Comparison of ENCODE assay signal across 9 cellular contexts in the genomic region with DNA sequence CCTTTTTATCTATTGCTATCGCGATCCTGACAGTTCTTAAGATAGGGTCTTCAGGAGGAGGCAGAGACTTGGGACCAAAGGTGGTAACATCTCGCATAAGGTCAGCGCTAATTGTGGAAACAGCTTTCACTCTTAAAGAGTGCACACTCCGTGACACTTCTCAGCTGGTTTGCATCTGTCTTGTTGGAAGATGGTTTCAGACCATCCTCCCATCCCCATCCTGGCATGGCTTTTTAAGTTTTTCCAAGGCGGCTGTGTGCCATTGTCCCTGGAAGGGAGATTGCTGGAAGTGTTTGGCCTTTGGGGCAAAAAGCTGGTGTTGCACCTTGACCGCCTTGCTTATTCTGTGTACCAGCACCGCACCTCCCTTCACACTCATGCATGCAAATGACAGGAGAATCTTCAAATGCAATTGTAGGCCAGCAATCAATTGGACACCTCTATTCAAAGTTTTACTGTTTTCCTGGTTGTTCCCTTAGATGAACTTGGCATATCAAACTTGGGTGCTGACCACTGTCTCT. TPM values are rescaled to one million over a fixed set of nuclear protein-coding genes. Genes with fewer than 3 reads are reported as not detected.
DNase-seq lines count a peak whose midpoint lies in the region; ATAC-seq lines count a peak whose summit lies in the region.
"Had no signal": no experiment of that assay in that cellular context is flagged by ENCODE, and none has a peak within 500 bp of the region (broad histone marks: within the 10 kb centered on the region; RNA-seq: fewer than 3 reads in every experiment).

No MANE protein-coding gene starts in this region.

- ATAC-seq in GM19035 (IDR thresholded peaks at IDR 0.05; ENCODE audit: unreplicated experiment), result no peak

- H3K9me3 Mint-ChIP-seq in activated T-helper 1 cell treated with anti-CD3 and anti-CD28 coated beads, Interleukin-12 subunit alpha, Interleukin-12 subunit beta, Interleukin-2, Interleukin-4 antibody, amounts not matched to agents 30 ng/mL and 10 ng/mL and 1 ng/mL, durations not matched to agents 14 hours and 24 hours and 36 hours, result no peaks in the 10 kb centered on the region
- no peaks in the 10 kb centered on the region for H3K9me3 Mint-ChIP-seq in immature natural killer cell

- H3K9me3 ChIP-seq in subcutaneous abdominal adipose tissue (ENCODE audit: control insufficient read depth in 5 of 5, low read length in 5 of 5), result no peaks in the 10 kb centered on the region

- intact Hi-C loops in activated T-helper 1 cell treated with anti-CD3 and anti-CD28 coated beads, Interleukin-12 subunit alpha, Interleukin-12 subunit beta, Interleukin-2, Interleukin-4 antibody, amounts not matched to agents 30 ng/mL and 10 ng/mL and 1 ng/mL, durations not matched to agents 14 hours and 24 hours and 36 hours (cut with micrococcal nuclease), result loop anchor here (5.0 kb wide), 1 partner anchor 614 kb away; the partner anchor contains the start of gene FBXO47

- peaks cover 48% of the 10 kb centered on the region for H3K4me1 Mint-ChIP-seq in activated T-helper 1 cell treated with anti-CD3 and anti-CD28 coated beads, Interleukin-12 subunit alpha, Interleukin-12 subunit beta, Interleukin-2, Interleukin-4 antibody, amounts not matched to agents 30 ng/mL and 10 ng/mL and 1 ng/mL, durations not matched to agents 14 hours and 24 hours and 36 hours (ENCODE audit: low read depth)
- peaks cover 32 to 42% of the 10 kb centered on the region in 2 donors for H3K4me1 Mint-ChIP-seq in immature natural killer cell

- H3K27me3 Mint-ChIP-seq in activated T-helper 1 cell treated with anti-CD3 and anti-CD28 coated beads, Interleukin-12 subunit alpha, Interleukin-12 subunit beta, Interleukin-2, Interleukin-4 antibody, amounts not matched to agents 30 ng/mL and 10 ng/mL and 1 ng/mL, durations not matched to agents 14 hours and 24 hours and 36 hours (ENCODE audit: insufficient read depth), result peaks cover 6% of the 10 kb centered on the region
- H3K27me3 Mint-ChIP-seq in immature natural killer cell (ENCODE audit: low read depth in 3 of 3), result peaks cover 0 to 4% (median 4%) of the 10 kb centered on the region in 3 donors

- no peaks in the 10 kb centered on the region for H3K36me3 ChIP-seq in subcutaneous abdominal adipose tissue (ENCODE audit: control insufficient read depth in 5 of 5, insufficient read depth in 5 of 5, low read length in 5 of 5)

- DNase-seq in NCI-H510A treated with DMSO at 0.1 percent for 48 hours (lab: John Stamatoyannopoulos, UW) (peak; percentile 54), NCI-H510A (lab: John Stamatoyannopoulos, UW) (no peak), immature natural killer cell (peak in 1 of 3 donors; percentile 5), medulla oblongata (ENCODE audit: extremely low spot score) (no peak), HuH-7.5 (ENCODE audit: low spot score) (no peak)
- no peak for DNase-seq in activated T-helper 1 cell treated with anti-CD3 and anti-CD28 coated beads, Interleukin-12 subunit alpha, Interleukin-12 subunit beta, Interleukin-2, Interleukin-4 antibody, amounts not matched to agents 30 ng/mL and 10 ng/mL and 1 ng/mL, durations not matched to agents 14 hours and 24 hours and 36 hours (ENCODE audit: low spot score)
- DNase-seq: NCI-H526 treated with DMSO at 0.1 percent for 48 hours had no signal

- no peaks in the 10 kb centered on the region for H3K27me3 ChIP-seq in subcutaneous abdominal adipose tissue (ENCODE audit: control insufficient read depth in 5 of 5, insufficient read depth in 4 of 5, low read length in 5 of 5)

- peak overlapping the region; percentile 71 to 88 (median 82) for H3K4me3 ChIP-seq in subcutaneous abdominal adipose tissue (ENCODE audit: low read depth in 1 of 5, low read length in 5 of 5)

- peak overlapping the region; percentile 50 for H3K27ac ChIP-seq in subcutaneous abdominal adipose tissue (ENCODE audit: low read depth, low read length)

- H3K27ac Mint-ChIP-seq in activated T-helper 1 cell treated with anti-CD3 and anti-CD28 coated beads, Interleukin-12 subunit alpha, Interleukin-12 subunit beta, Interleukin-2, Interleukin-4 antibody, amounts not matched to agents 30 ng/mL and 10 ng/mL and 1 ng/mL, durations not matched to agents 14 hours and 24 hours and 36 hours, result no peak overlapping the region
- H3K27ac Mint-ChIP-seq in immature natural killer cell, result peak overlapping the region; percentile 23 to 84 (median 70)

- peak overlapping the region; percentile 72 to 88 (median 83) for H3K9ac ChIP-seq in subcutaneous abdominal adipose tissue (ENCODE audit: low read length in 5 of 5)

- H3K4me3 Mint-ChIP-seq in activated T-helper 1 cell treated with anti-CD3 and anti-CD28 coated beads, Interleukin-12 subunit alpha, Interleukin-12 subunit beta, Interleukin-2, Interleukin-4 antibody, amounts not matched to agents 30 ng/mL and 10 ng/mL and 1 ng/mL, durations not matched to agents 14 hours and 24 hours and 36 hours, result peak overlapping the region; percentile 77
- H3K4me3 Mint-ChIP-seq in immature natural killer cell, result peak overlapping the region; percentile 84 to 87 (median 86)

- peaks cover 10% of the 10 kb centered on the region for H3K36me3 Mint-ChIP-seq in activated T-helper 1 cell treated with anti-CD3 and anti-CD28 coated beads, Interleukin-12 subunit alpha, Interleukin-12 subunit beta, Interleukin-2, Interleukin-4 antibody, amounts not matched to agents 30 ng/mL and 10 ng/mL and 1 ng/mL, durations not matched to agents 14 hours and 24 hours and 36 hours (ENCODE audit: low read depth)
- no peaks in the 10 kb centered on the region for H3K36me3 Mint-ChIP-seq in immature natural killer cell

- peaks cover 7 to 66% (median 57%) of the 10 kb centered on the region in 5 donors for H3K4me1 ChIP-seq in subcutaneous abdominal adipose tissue (ENCODE audit: control insufficient read depth in 5 of 5, insufficient read depth in 5 of 5, low read length in 5 of 5)

RNA-seq across cellular contexts. Expression of gene SOCS7, which starts 1.5 kb away (rescaled TPM):
- 30.4 and 32.3 TPM in 2 replicates for total RNA-seq in activated T-helper 1 cell treated with anti-CD3 and anti-CD28 coated beads, Interleukin-12 subunit alpha, Interleukin-12 subunit beta, Interleukin-2, Interleukin-4 antibody, amounts not matched to agents 30 ng/mL and 10 ng/mL and 1 ng/mL, durations not matched to agents 14 hours and 24 hours and 36 hours
- under 1 TPM; 0.62 to 0.77 (median 0.64) TPM for polyA plus RNA-seq in immature natural killer cell

RNA-seq across cellular contexts. Expression of gene GPR179, which starts 9.4 kb away (rescaled TPM):
- 0.03 TPM in 1 of 2 replicates, not detected in the other for total RNA-seq in activated T-helper 1 cell treated with anti-CD3 and anti-CD28 coated beads, Interleukin-12 subunit alpha, Interleukin-12 subunit beta, Interleukin-2, Interleukin-4 antibody, amounts not matched to agents 30 ng/mL and 10 ng/mL and 1 ng/mL, durations not matched to agents 14 hours and 24 hours and 36 hours
- not detected for polyA plus RNA-seq in immature natural killer cell

RNA-seq across cellular contexts. Expression of gene MRPL45, which starts 56.2 kb away (rescaled TPM):
- total RNA-seq in activated T-helper 1 cell treated with anti-CD3 and anti-CD28 coated beads, Interleukin-12 subunit alpha, Interleukin-12 subunit beta, Interleukin-2, Interleukin-4 antibody, amounts not matched to agents 30 ng/mL and 10 ng/mL and 1 ng/mL, durations not matched to agents 14 hours and 24 hours and 36 hours, result 41.8 and 43.1 TPM in 2 replicates
- polyA plus RNA-seq in immature natural killer cell, result 10 to 100 TPM; 18.4 to 27.8 (median 26.6) TPM
